Comparison of ENCODE assay signal across 21 cellular contexts in genomic region chr1:11862890-11863289, GRCh38. TPM values are rescaled to one million over a fixed set of nuclear protein-coding genes. Genes with fewer than 3 reads are reported as not detected.
A peak's percentile ranks its signal among the peaks of the same experiment; 100 is the strongest.
DNase-seq lines count a peak whose midpoint lies in the region; ATAC-seq, FAIRE-seq and TF ChIP-seq lines count a peak whose summit lies in the region.
"Had no signal": no experiment of that assay in that cellular context is flagged by ENCODE, and none has a peak within 500 bp of the region (broad histone marks: within the 10 kb centered on the region; RNA-seq: fewer than 3 reads in every experiment).

No MANE protein-coding gene starts in this region.

- H2BK120ac ChIP-seq in mesendoderm (ENCODE audit: low read depth, low read length) = no peak overlapping the region

- H3K4me1 ChIP-seq in GM23248 (ENCODE audit: insufficient read depth) (no peaks in the 10 kb centered on the region), PC-9 (replicated peaks; ENCODE audit: insufficient read depth) (no peaks in the 10 kb centered on the region; the same call in 1 of the 2 replicates), foreskin keratinocyte (no peaks in the 10 kb centered on the region), mesendoderm (ENCODE audit: control insufficient read depth, low read depth, low read length) (no peaks in the 10 kb centered on the region)
- H3K4me1 ChIP-seq in naive thymus-derived CD4-positive, alpha-beta T cell (ENCODE audit: control insufficient read depth in 2 of 2, insufficient read depth in 2 of 2, low read length in 2 of 2) = no peaks in the 10 kb centered on the region
- H3K4me1 ChIP-seq: pancreas had no signal

- no peaks in the 10 kb centered on the region for H3K36me3 Mint-ChIP-seq in naive thymus-derived CD4-positive, alpha-beta T cell

- no peak overlapping the region for H2AK5ac ChIP-seq in mesendoderm (ENCODE audit: low read length)

- no peaks in the 10 kb centered on the region for H4K20me1 ChIP-seq in GM23248 (ENCODE audit: insufficient read depth)
- H4K20me1 ChIP-seq in PC-9 (ENCODE audit: insufficient read depth) = no peaks in the 10 kb centered on the region

- no peak overlapping the region for H3K4ac ChIP-seq in mesendoderm (ENCODE audit: low read depth, low read length)

- no peak overlapping the region for H3K56ac ChIP-seq in mesendoderm (ENCODE audit: low read length)

- H3K4me3 Mint-ChIP-seq in naive thymus-derived CD4-positive, alpha-beta T cell = no peak overlapping the region
- H3K4me3 Mint-ChIP-seq: activated T-helper 1 cell treated with anti-CD3 and anti-CD28 coated beads, Interleukin-12 subunit alpha, Interleukin-12 subunit beta, Interleukin-2, Interleukin-4 antibody, amounts not matched to agents 30 ng/mL and 10 ng/mL and 1 ng/mL, durations not matched to agents 14 hours and 24 hours and 36 hours; T-helper 1 cell treated with Interleukin-12 subunit alpha and Interleukin-12 subunit beta and Interleukin-4 antibody, amounts not matched to agents 30 μg/mL and 1 μg/mL, for 36 hours had no signal

- H3K4me1 Mint-ChIP-seq in naive thymus-derived CD4-positive, alpha-beta T cell = peaks cover 0 to 4% (median 0%) of the 10 kb centered on the region in 7 donors

- H3K4me2 ChIP-seq in GM23248 (ENCODE audit: unreplicated experiment) = no peak overlapping the region
- no peak overlapping the region for H3K4me2 ChIP-seq in PC-9
- no peak overlapping the region for H3K4me2 ChIP-seq in mesendoderm (ENCODE audit: low read length)
- H3K4me2 ChIP-seq: BLaER1 had no signal

- H3K27me3 Mint-ChIP-seq in naive thymus-derived CD4-positive, alpha-beta T cell = peaks cover 35 to 47% (median 42%) of the 10 kb centered on the region in 5 donors

- H3K79me2 ChIP-seq in GM23248 (ENCODE audit: insufficient read depth) = no peaks in the 10 kb centered on the region
- H3K79me2 ChIP-seq in PC-9 (ENCODE audit: low read depth) = no peaks in the 10 kb centered on the region
- no peaks in the 10 kb centered on the region for H3K79me2 ChIP-seq in mesendoderm (ENCODE audit: control insufficient read depth, insufficient read depth, low read length)

- peaks cover 0 to 7% (median 0%) of the 10 kb centered on the region in 11 donors for H3K9me3 Mint-ChIP-seq in naive thymus-derived CD4-positive, alpha-beta T cell
- H3K9me3 Mint-ChIP-seq: activated T-helper 1 cell treated with anti-CD3 and anti-CD28 coated beads, Interleukin-12 subunit alpha, Interleukin-12 subunit beta, Interleukin-2, Interleukin-4 antibody, amounts not matched to agents 30 ng/mL and 10 ng/mL and 1 ng/mL, durations not matched to agents 14 hours and 24 hours and 36 hours; T-helper 1 cell treated with Interleukin-12 subunit alpha and Interleukin-12 subunit beta and Interleukin-4 antibody, amounts not matched to agents 30 μg/mL and 1 μg/mL, for 36 hours had no signal

- TF ChIP-seq CTCF in PC-9 (conservative IDR thresholded peaks at IDR 0.05) = no peak
- TF ChIP-seq CTCF in foreskin keratinocyte (conservative IDR thresholded peaks at IDR 0.05) = no peak

- H3K36me3 ChIP-seq in GM23248 (ENCODE audit: low read depth) (no peaks in the 10 kb centered on the region), PC-9 (ENCODE audit: low read depth) (no peaks in the 10 kb centered on the region), mesendoderm (ENCODE audit: control insufficient read depth, insufficient read depth, low read length) (no peaks in the 10 kb centered on the region)
- H3K36me3 ChIP-seq in naive thymus-derived CD4-positive, alpha-beta T cell (ENCODE audit: control insufficient read depth in 2 of 3, insufficient read depth in 3 of 3, low read length in 3 of 3) = no peaks in the 10 kb centered on the region
- H3K36me3 ChIP-seq: BLaER1, pancreas, thoracic aorta had no signal

- no peak overlapping the region for H4K5ac ChIP-seq in mesendoderm (ENCODE audit: low read length)

- no peak for TF ChIP-seq POLR2A in GM12891 (IDR thresholded peaks at IDR 0.05; ENCODE audit: low read depth, low read length)

- H3K9me2 ChIP-seq in GM23248 (ENCODE audit: insufficient read depth) (no peaks in the 10 kb centered on the region), PC-9 (ENCODE audit: insufficient read depth) (no peaks in the 10 kb centered on the region)

- H3K27ac Mint-ChIP-seq in naive thymus-derived CD4-positive, alpha-beta T cell = no peak overlapping the region
- H3K27ac Mint-ChIP-seq: activated T-helper 1 cell treated with anti-CD3 and anti-CD28 coated beads, Interleukin-12 subunit alpha, Interleukin-12 subunit beta, Interleukin-2, Interleukin-4 antibody, amounts not matched to agents 30 ng/mL and 10 ng/mL and 1 ng/mL, durations not matched to agents 14 hours and 24 hours and 36 hours; T-helper 1 cell treated with Interleukin-12 subunit alpha and Interleukin-12 subunit beta and Interleukin-4 antibody, amounts not matched to agents 30 μg/mL and 1 μg/mL, for 36 hours had no signal

- CTCF ChIA-PET in PC-9 (lab: Charles Lee) = interaction anchor here (0.7 kb wide), 1 partner anchor 25 kb away, joined by 4 read pairs; no protein-coding TSS in a partner anchor
- CTCF ChIA-PET in naive thymus-derived CD4-positive, alpha-beta T cell (lab: Charles Lee) = interaction anchor here (1.3 kb wide), 1 partner anchor 15 kb away, joined by 3 read pairs; the partner anchor contains the start of gene NPPA

- H3K79me1 ChIP-seq in mesendoderm (ENCODE audit: low read length) = no peaks in the 10 kb centered on the region

- no peak overlapping the region for H3K9ac ChIP-seq in GM23248
- no peak overlapping the region for H3K9ac ChIP-seq in mesendoderm (ENCODE audit: low read length)
- H3K9ac ChIP-seq: BLaER1 had no signal

- no TSS peak for BruUV-seq in PC-9 (replicated peaks; lab: Mats Ljungman, UMichigan)

- H2AFZ ChIP-seq in GM23248 (no peak overlapping the region), PC-9 (no peak overlapping the region)

- no peaks in the 10 kb centered on the region for H3F3A ChIP-seq in GM23248 (ENCODE audit: insufficient read depth)
- peaks cover 4% of the 10 kb centered on the region; the same call in 1 of the 2 replicates for H3F3A ChIP-seq in PC-9 (ENCODE audit: insufficient read depth, low read depth)

- H3K9me3 ChIP-seq in GM23248 (ENCODE audit: low read depth) (no peaks in the 10 kb centered on the region), PC-9 (ENCODE audit: insufficient read depth, low read depth) (no peaks in the 10 kb centered on the region)
- no peaks in the 10 kb centered on the region for H3K9me3 ChIP-seq in naive thymus-derived CD4-positive, alpha-beta T cell (ENCODE audit: control insufficient read depth in 2 of 3, low read length in 3 of 3)
- H3K9me3 ChIP-seq: BLaER1, pancreas, thoracic aorta had no signal

- H3K4me3 ChIP-seq in GM23248 = no peak overlapping the region
- no peak overlapping the region for H3K4me3 ChIP-seq in PC-9
- H3K4me3 ChIP-seq in naive thymus-derived CD4-positive, alpha-beta T cell (ENCODE audit: low read length) = no peak overlapping the region
- no peak overlapping the region for H3K4me3 ChIP-seq in mesendoderm (ENCODE audit: low read length)
- H3K4me3 ChIP-seq: BLaER1, pancreas, skin epidermis, thoracic aorta had no signal

- 18 to 23% methylated on average over 6 of the region's 6 CpGs for WGBS in GM23248 (ENCODE audit: low coverage in 1 of 2, low lambda C conversion rate in 2 of 2, missing lambda C conversion rate in 2 of 2), 2 experiments
- WGBS in mesendoderm (ENCODE audit: extremely low coverage, insufficient coverage, low lambda C conversion rate) = no CpG with 5 or more reads among the region's 6 CpGs

- DNase-seq in AML-193 (lab: John Stamatoyannopoulos, UW) = peak; percentile 8 to 14
- DNase-seq in GM23248 = peak; percentile 24
- peak; percentile 42 to 53 for DNase-seq in PC-9
- DNase-seq in foreskin keratinocyte = peak; percentile 32 to 57
- no peak for DNase-seq in naive thymus-derived CD4-positive, alpha-beta T cell
- no peak for DNase-seq in mesendoderm
- DNase-seq in GM12891 (ENCODE audit: insufficient read length, low spot score) = no peak
- DNase-seq: foreskin melanocyte; left ventricle myocardium superior; NCI-H2081; NCI-H748 treated with DMSO at 0.1 percent for 48 hours; pancreas; stimulated activated CD4-positive, alpha-beta T cell treated with anti-CD3 and anti-CD28 coated beads, Interleukin-4, amount 100 ng/mL, for 24 hours; stimulated activated CD8-positive, alpha-beta memory T cell treated with anti-CD3 and anti-CD28 coated beads, Interleukin-4, amount 100 ng/mL, for 48 hours had no signal

- in situ Hi-C loops in GM23248 (cut with MboI) = no loop called here

- no peak overlapping the region for H2BK15ac ChIP-seq in mesendoderm (replicated peaks; ENCODE audit: low read depth)

- no peak overlapping the region for H4K8ac ChIP-seq in mesendoderm (ENCODE audit: low read depth, low read length)

- FAIRE-seq in GM12891 (lab: Jason Lieb, UNC) = no peak
- FAIRE-seq: pancreas had no signal

- intact Hi-C loops in PC-9 (cut with micrococcal nuclease; ENCODE audit: unreplicated experiment) = no loop called here
- intact Hi-C loops in naive thymus-derived CD4-positive, alpha-beta T cell (cut with micrococcal nuclease) = no loop called here

- H3K27me3 ChIP-seq in GM23248 (replicated peaks; ENCODE audit: insufficient read depth) (peaks cover 43% of the 10 kb centered on the region), PC-9 (ENCODE audit: insufficient read depth, low read depth) (peaks cover 46% of the 10 kb centered on the region), foreskin keratinocyte (peaks cover 49% of the 10 kb centered on the region), mesendoderm (ENCODE audit: insufficient read depth, low read length, poor library complexity) (no peaks in the 10 kb centered on the region)
- H3K27me3 ChIP-seq in naive thymus-derived CD4-positive, alpha-beta T cell (ENCODE audit: control insufficient read depth in 2 of 2, insufficient read depth in 2 of 2, low read length in 2 of 2) = peaks cover 0 to 11% of the 10 kb centered on the region in 2 donors

- no peak overlapping the region for H3K18ac ChIP-seq in mesendoderm (ENCODE audit: low read length)

- H3K23ac ChIP-seq in mesendoderm (ENCODE audit: low read length) = no peak overlapping the region

- POLR2A ChIA-PET in PC-9 (lab: Charles Lee; ENCODE audit: unreplicated experiment) = no interaction called here
- POLR2A ChIA-PET in naive thymus-derived CD4-positive, alpha-beta T cell (lab: Charles Lee) = no interaction called here

- H2BK5ac ChIP-seq in mesendoderm (ENCODE audit: low read length) = no peak overlapping the region

- no peak overlapping the region for H3K27ac ChIP-seq in GM23248
- no peak overlapping the region for H3K27ac ChIP-seq in PC-9
- H3K27ac ChIP-seq in foreskin keratinocyte = no peak overlapping the region
- H3K27ac ChIP-seq in naive thymus-derived CD4-positive, alpha-beta T cell (ENCODE audit: low read depth, low read length) = no peak overlapping the region
- no peak overlapping the region for H3K27ac ChIP-seq in mesendoderm (ENCODE audit: low read depth, low read length)
- H3K27ac ChIP-seq: BLaER1, pancreas, skin epidermis, thoracic aorta had no signal

- peak; percentile 54 for ATAC-seq in foreskin keratinocyte
- ATAC-seq in naive thymus-derived CD4-positive, alpha-beta T cell = no peak
- ATAC-seq in HG02759 (IDR thresholded peaks at IDR 0.05; ENCODE audit: unreplicated experiment) = no peak
- ATAC-seq: left ventricle myocardium superior had no signal

RNA-seq across cellular contexts. Expression of gene NPPB, which starts 4.1 kb away (rescaled TPM):
- total RNA-seq in GM23248 (2014; rRNA removed; shearing (Covaris generic)) = not detected in 2 replicates
- polyA plus RNA-seq in GM23248 (2016; fragmentation: Nextera tagmentation; extraction: Ambion mirVana) (not detected in 2 replicates), foreskin keratinocyte (not detected in 2 replicates)
- total RNA-seq in PC-9 (2021) (not detected in 2 replicates), foreskin keratinocyte (not detected in 2 replicates)
- total RNA-seq in naive thymus-derived CD4-positive, alpha-beta T cell = not detected
- not detected for polyA plus RNA-seq in naive thymus-derived CD4-positive, alpha-beta T cell
- polyA plus RNA-seq in mesendoderm (2013, experiment 1 of 2) = 102 TPM
- 106 TPM for polyA plus RNA-seq in mesendoderm (2013, experiment 2 of 2)
- not detected for polyA plus RNA-seq in GM12891 (2012; ENCODE audit: low read depth, missing spikeins)
- total RNA-seq: activated T-helper 1 cell treated with anti-CD3 and anti-CD28 coated beads, Interleukin-12 subunit alpha, Interleukin-12 subunit beta, Interleukin-2, Interleukin-4 antibody, amounts not matched to agents 30 ng/mL and 10 ng/mL and 1 ng/mL, durations not matched to agents 14 hours and 24 hours and 36 hours; left ventricle myocardium superior; myocyte; thoracic aorta had no signal

RNA-seq across cellular contexts. Expression of gene NPPA, which starts 15.3 kb away (rescaled TPM):
- total RNA-seq in GM23248 (2014; rRNA removed; shearing (Covaris generic)) = not detected in 2 replicates
- not detected in 2 replicates for polyA plus RNA-seq in GM23248 (2016; fragmentation: Nextera tagmentation; extraction: Ambion mirVana)
- not detected in 2 replicates for total RNA-seq in PC-9 (2021)
- total RNA-seq in foreskin keratinocyte = not detected in 2 replicates
- not detected in 2 replicates for polyA plus RNA-seq in foreskin keratinocyte
- total RNA-seq in naive thymus-derived CD4-positive, alpha-beta T cell = not detected
- polyA plus RNA-seq in naive thymus-derived CD4-positive, alpha-beta T cell = not detected
- polyA plus RNA-seq in mesendoderm (2013, experiment 1 of 2) = 0.25 TPM
- polyA plus RNA-seq in mesendoderm (2013, experiment 2 of 2) = 0.53 TPM
- 0.36 TPM for polyA plus RNA-seq in GM12891 (2012; ENCODE audit: low read depth, missing spikeins)
- total RNA-seq: activated T-helper 1 cell treated with anti-CD3 and anti-CD28 coated beads, Interleukin-12 subunit alpha, Interleukin-12 subunit beta, Interleukin-2, Interleukin-4 antibody, amounts not matched to agents 30 ng/mL and 10 ng/mL and 1 ng/mL, durations not matched to agents 14 hours and 24 hours and 36 hours; thoracic aorta had no signal

RNA-seq across cellular contexts. Expression of gene CLCN6, which starts 56.9 kb away (rescaled TPM):
- 4.3 and 5.4 TPM in 2 replicates for total RNA-seq in GM23248 (2014; rRNA removed; shearing (Covaris generic))
- polyA plus RNA-seq in GM23248 (2016; fragmentation: Nextera tagmentation; extraction: Ambion mirVana) (4.4 and 4.9 TPM in 2 replicates), foreskin keratinocyte (5.1 and 8.0 TPM in 2 replicates)
- total RNA-seq in PC-9 (2021) (14.8 and 16.7 TPM in 2 replicates), foreskin keratinocyte (12.4 and 14.5 TPM in 2 replicates)
- 10 to 100 TPM; 13.3 to 23.0 (median 20.9) TPM for total RNA-seq in naive thymus-derived CD4-positive, alpha-beta T cell
- polyA plus RNA-seq in naive thymus-derived CD4-positive, alpha-beta T cell = 1 to 10 TPM; 3.4 to 3.6 TPM
- 14.3 TPM for polyA plus RNA-seq in mesendoderm (2013, experiment 1 of 2)
- polyA plus RNA-seq in mesendoderm (2013, experiment 2 of 2) = 14.5 TPM
- 8.9 TPM for polyA plus RNA-seq in GM12891 (2012; ENCODE audit: low read depth, missing spikeins)

RNA-seq across cellular contexts. Expression of gene MTHFR, which starts 57.1 kb away (rescaled TPM):
- total RNA-seq in GM23248 (2014; rRNA removed; shearing (Covaris generic)) = 6.6 and 16.1 TPM in 2 replicates
- 5.1 and 6.5 TPM in 2 replicates for polyA plus RNA-seq in GM23248 (2016; fragmentation: Nextera tagmentation; extraction: Ambion mirVana)
- 15.8 and 22.2 TPM in 2 replicates for total RNA-seq in PC-9 (2021)
- total RNA-seq in foreskin keratinocyte = 10.2 and 11.5 TPM in 2 replicates
- polyA plus RNA-seq in foreskin keratinocyte = 3.4 and 4.1 TPM in 2 replicates
- total RNA-seq in naive thymus-derived CD4-positive, alpha-beta T cell = 10 to 100 TPM; 31.0 to 64.4 (median 55.2) TPM
- polyA plus RNA-seq in naive thymus-derived CD4-positive, alpha-beta T cell = 10 to 100 TPM; 10.0 to 10.5 TPM
- polyA plus RNA-seq in mesendoderm (2013, experiment 1 of 2) = 6.6 TPM
- 6.2 TPM for polyA plus RNA-seq in mesendoderm (2013, experiment 2 of 2)
- polyA plus RNA-seq in GM12891 (2012; ENCODE audit: low read depth, missing spikeins) = 7.0 TPM

Comparison
In these comparisons a context has a peak if more than half of its experiments do, and no peak if none do; other contexts are left out.
1. DNase-seq: peak in AML-193 (2 of 2), GM23248 (single experiment), PC-9 (2 of 2) and foreskin keratinocyte (2 of 2); none in naive thymus-derived CD4-positive, alpha-beta T cell (0 of 9), mesendoderm (single experiment) and GM12891 (single experiment).